In the genomic region with DNA sequence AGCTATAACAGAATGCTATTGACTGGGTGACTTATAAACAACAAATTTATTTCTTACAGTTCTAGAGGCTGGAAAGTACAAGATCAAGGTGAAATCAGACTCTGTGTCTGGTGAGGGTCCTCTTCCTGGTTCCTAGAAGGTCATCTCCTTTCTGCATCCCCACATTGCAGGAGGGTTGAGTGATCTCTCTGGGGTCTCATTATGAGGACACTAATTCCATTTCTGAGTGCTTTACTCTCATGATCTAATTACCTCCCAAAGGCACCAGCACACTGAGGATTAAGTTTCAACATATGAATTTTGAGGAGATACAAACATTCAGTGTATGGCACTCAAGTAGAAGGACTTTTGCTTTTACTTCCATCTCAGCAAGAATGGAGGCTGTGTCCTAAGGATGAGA, we compare ENCODE assay signal across 16 cellular contexts.
DNase-seq lines count a peak whose midpoint lies in the region; ATAC-seq lines count a peak whose summit lies in the region.
"Had no signal": no experiment of that assay in that cellular context is flagged by ENCODE, and none has a peak within 500 bp of the region (broad histone marks: within the 10 kb centered on the region; RNA-seq: fewer than 3 reads in every experiment).

No MANE protein-coding gene starts in this region.

- DNase-seq in activated CD4-positive, alpha-beta T cell treated with anti-CD3 and anti-CD28 coated beads, Interleukin-2, amount 10 ng/mL, durations not matched to agents 7 days and 5 days = no peak
- DNase-seq in activated CD4-positive, alpha-beta T cell treated with anti-CD3 and anti-CD28 coated beads, Interleukin-2, amount 50 U/mL, for 1 hour = no peak
- DNase-seq in SK-N-DZ (ENCODE audit: low spot score) (peak; percentile 97), DMS 273 treated with DMSO at 0.1 percent for 48 hours (lab: John Stamatoyannopoulos, UW) (no peak)
- no peak for DNase-seq in natural killer cell treated with Interleukin-12 subunit alpha and Interleukin-12 subunit beta and Interleukin-15 and Interleukin-18, amount 100 ng/mL, for 72 hours (ENCODE audit: low spot score)
- DNase-seq: DMS53, endodermal cell, islet precursor cell, midbrain, NCI-H1694, psoas muscle, upper lobe of right lung had no signal

- H3K27me3 Mint-ChIP-seq in activated CD4-positive, alpha-beta T cell treated with anti-CD3 and anti-CD28 coated beads, Interleukin-2, amount 10 ng/mL, durations not matched to agents 7 days and 5 days = no peaks in the 10 kb centered on the region
- no peaks in the 10 kb centered on the region for H3K27me3 Mint-ChIP-seq in natural killer cell treated with Interleukin-12 subunit alpha and Interleukin-12 subunit beta and Interleukin-15 and Interleukin-18, amount 100 ng/mL, for 72 hours

- H3K4me3 Mint-ChIP-seq in activated CD4-positive, alpha-beta T cell treated with anti-CD3 and anti-CD28 coated beads, Interleukin-2, amount 10 ng/mL, durations not matched to agents 7 days and 5 days = no peak overlapping the region
- H3K4me3 Mint-ChIP-seq in natural killer cell treated with Interleukin-12 subunit alpha and Interleukin-12 subunit beta and Interleukin-15 and Interleukin-18, amount 100 ng/mL, for 72 hours = peak overlapping the region; percentile 52
- H3K4me3 Mint-ChIP-seq: endodermal cell had no signal

- CTCF ChIA-PET in activated CD4-positive, alpha-beta T cell treated with anti-CD3 and anti-CD28 coated beads, Interleukin-2, amount 10 ng/mL, durations not matched to agents 7 days and 5 days (lab: Charles Lee) = interaction anchor here (1.2 to 1.9 kb wide), 3 partner anchors 10 to 19 kb away, joined by 3 to 5 read pairs (median 3); no protein-coding TSS in a partner anchor

- H3K4me1 Mint-ChIP-seq in activated CD4-positive, alpha-beta T cell treated with anti-CD3 and anti-CD28 coated beads, Interleukin-2, amount 10 ng/mL, durations not matched to agents 7 days and 5 days = peaks cover 36% of the 10 kb centered on the region
- peaks cover 25 to 26% of the 10 kb centered on the region in 2 donors for H3K4me1 Mint-ChIP-seq in natural killer cell treated with Interleukin-12 subunit alpha and Interleukin-12 subunit beta and Interleukin-15 and Interleukin-18, amount 100 ng/mL, for 72 hours (ENCODE audit: low read depth in 2 of 2)
- H3K4me1 Mint-ChIP-seq: endodermal cell had no signal

- POLR2A ChIA-PET in activated CD4-positive, alpha-beta T cell treated with anti-CD3 and anti-CD28 coated beads, Interleukin-2, amount 10 ng/mL, durations not matched to agents 7 days and 5 days (lab: Charles Lee) = no interaction called here

- H3K36me3 Mint-ChIP-seq in activated CD4-positive, alpha-beta T cell treated with anti-CD3 and anti-CD28 coated beads, Interleukin-2, amount 10 ng/mL, durations not matched to agents 7 days and 5 days (ENCODE audit: low read depth) = peaks cover 30% of the 10 kb centered on the region
- peaks cover 16% of the 10 kb centered on the region for H3K36me3 Mint-ChIP-seq in natural killer cell treated with Interleukin-12 subunit alpha and Interleukin-12 subunit beta and Interleukin-15 and Interleukin-18, amount 100 ng/mL, for 72 hours

- H3K27ac Mint-ChIP-seq in activated CD4-positive, alpha-beta T cell treated with anti-CD3 and anti-CD28 coated beads, Interleukin-2, amount 10 ng/mL, durations not matched to agents 7 days and 5 days = peak overlapping the region; percentile 90
- peak overlapping the region; percentile 48 to 83 for H3K27ac Mint-ChIP-seq in natural killer cell treated with Interleukin-12 subunit alpha and Interleukin-12 subunit beta and Interleukin-15 and Interleukin-18, amount 100 ng/mL, for 72 hours
- H3K27ac Mint-ChIP-seq: endodermal cell had no signal

- peaks cover 31% of the 10 kb centered on the region for H3K9me3 Mint-ChIP-seq in activated CD4-positive, alpha-beta T cell treated with anti-CD3 and anti-CD28 coated beads, Interleukin-2, amount 10 ng/mL, durations not matched to agents 7 days and 5 days
- peaks cover 12% of the 10 kb centered on the region for H3K9me3 Mint-ChIP-seq in natural killer cell treated with Interleukin-12 subunit alpha and Interleukin-12 subunit beta and Interleukin-15 and Interleukin-18, amount 100 ng/mL, for 72 hours

- peak; percentile 12 for ATAC-seq in HG02884 (IDR thresholded peaks at IDR 0.05; ENCODE audit: unreplicated experiment)
- ATAC-seq in natural killer cell treated with Interleukin-12 subunit alpha and Interleukin-12 subunit beta and Interleukin-15 and Interleukin-18, amount 100 ng/mL, for 72 hours = no peak
- no peak for ATAC-seq in HG03439 (IDR thresholded peaks at IDR 0.05; ENCODE audit: unreplicated experiment)
- ATAC-seq in HG02588 (IDR thresholded peaks at IDR 0.05; ENCODE audit: unreplicated experiment) = no peak
- ATAC-seq: K562, psoas muscle had no signal
